19 cellular contexts compared by ENCODE assay signal in the genomic region with DNA sequence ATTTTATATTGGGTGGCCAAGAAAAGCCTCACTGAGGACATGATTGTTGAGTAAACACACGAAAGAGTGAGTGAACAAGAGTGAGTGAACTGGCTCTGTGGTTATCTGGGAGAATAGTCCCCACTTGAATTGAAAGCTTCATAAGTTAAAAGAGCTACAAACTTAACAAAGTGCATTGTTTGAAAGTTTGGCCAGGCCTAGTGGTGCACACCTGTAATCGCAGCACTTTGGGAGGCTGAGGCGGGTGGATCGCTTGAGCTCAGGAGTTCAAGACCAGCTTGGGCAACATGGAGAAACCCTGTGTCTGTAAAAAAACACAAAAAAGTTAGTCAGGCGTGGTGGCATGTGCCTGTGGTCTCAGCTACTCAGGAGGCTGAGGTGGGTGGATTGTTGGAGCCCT.
"Had no signal": no experiment of that assay in that cellular context is flagged by ENCODE, and none has a peak within 500 bp of the region (broad histone marks: within the 10 kb centered on the region; RNA-seq: fewer than 3 reads in every experiment).

No MANE protein-coding gene starts in this region.

- H3K4me3 Mint-ChIP-seq: dendritic cell treated with granulocyte-macrophage colony-stimulating factor and Interleukin-4, amounts not matched to agents 40 ng/mL and 50 ng/mL, for 4 days; effector memory CD8-positive, alpha-beta T cell; naive thymus-derived CD4-positive, alpha-beta T cell; stimulated activated effector memory CD8-positive, alpha-beta T cell treated with anti-CD3 and anti-CD28 coated beads, Interleukin-12 subunit alpha, Interleukin-12 subunit beta, amount 100 ng/mL, for 72 hours; stimulated activated naive CD8-positive, alpha-beta T cell treated with anti-CD3 and anti-CD28 coated beads, Interleukin-15, Interleukin-2, amounts not matched to agents 100 ng/mL and 50 ng/mL, for 24 hours had no signal

- H3K4me1 Mint-ChIP-seq: naive thymus-derived CD4-positive, alpha-beta T cell; stimulated activated effector memory CD8-positive, alpha-beta T cell treated with anti-CD3 and anti-CD28 coated beads, Interleukin-12 subunit alpha, Interleukin-12 subunit beta, amount 100 ng/mL, for 72 hours had no signal

- H3K27me3 Mint-ChIP-seq: dendritic cell treated with granulocyte-macrophage colony-stimulating factor and Interleukin-4, amounts not matched to agents 40 ng/mL and 50 ng/mL, for 4 days; effector memory CD8-positive, alpha-beta T cell; naive thymus-derived CD4-positive, alpha-beta T cell; progenitor cell of endocrine pancreas; stimulated activated naive CD8-positive, alpha-beta T cell treated with anti-CD3 and anti-CD28 coated beads, Interleukin-15, Interleukin-2, amounts not matched to agents 100 ng/mL and 50 ng/mL, for 24 hours had no signal

- H3K4me1 ChIP-seq: foreskin keratinocyte, pancreas, testis, tibial nerve had no signal

- H3K27ac ChIP-seq: foreskin keratinocyte, pancreas, testis, tibial nerve had no signal

- H3K27ac Mint-ChIP-seq: dendritic cell treated with granulocyte-macrophage colony-stimulating factor and Interleukin-4, amounts not matched to agents 40 ng/mL and 50 ng/mL, for 4 days; naive thymus-derived CD4-positive, alpha-beta T cell; stimulated activated effector memory CD8-positive, alpha-beta T cell treated with anti-CD3 and anti-CD28 coated beads, Interleukin-12 subunit alpha, Interleukin-12 subunit beta, amount 100 ng/mL, for 72 hours; stimulated activated naive CD8-positive, alpha-beta T cell treated with anti-CD3 and anti-CD28 coated beads, Interleukin-15, Interleukin-2, amounts not matched to agents 100 ng/mL and 50 ng/mL, for 24 hours had no signal

- H3K36me3 ChIP-seq: pancreas had no signal

- H3K9me3 Mint-ChIP-seq: dendritic cell treated with granulocyte-macrophage colony-stimulating factor and Interleukin-4, amounts not matched to agents 40 ng/mL and 50 ng/mL, for 4 days; effector memory CD8-positive, alpha-beta T cell; naive thymus-derived CD4-positive, alpha-beta T cell; stimulated activated effector memory CD8-positive, alpha-beta T cell treated with anti-CD3 and anti-CD28 coated beads, Interleukin-12 subunit alpha, Interleukin-12 subunit beta, amount 100 ng/mL, for 72 hours; stimulated activated naive CD8-positive, alpha-beta T cell treated with anti-CD3 and anti-CD28 coated beads, Interleukin-15, Interleukin-2, amounts not matched to agents 100 ng/mL and 50 ng/mL, for 24 hours had no signal

- H3K27me3 ChIP-seq: foreskin keratinocyte, pancreas, testis, tibial nerve had no signal

- H3K4me3 ChIP-seq: lung, pancreas, smooth muscle cell, testis, tibial nerve had no signal

- H3K4me2 ChIP-seq: smooth muscle cell had no signal

- H3K9me3 ChIP-seq: pancreas, testis, tibial nerve had no signal

- DNase-seq: effector memory CD8-positive, alpha-beta T cell; erythroblast; foreskin keratinocyte; left colon; left ventricle myocardium superior; naive thymus-derived CD4-positive, alpha-beta T cell; nucleus accumbens; pancreas; right cardiac atrium; stimulated activated CD4-positive, alpha-beta T cell treated with anti-CD3 and anti-CD28 coated beads, Interleukin-4, amount 100 ng/mL, for 1 hour; stimulated activated CD8-positive, alpha-beta memory T cell treated with anti-CD3 and anti-CD28 coated beads, Interleukin-4, amount 100 ng/mL, for 48 hours; testis had no signal
